Comparison of ENCODE assay signal across 1 cellular context in the genomic region with DNA sequence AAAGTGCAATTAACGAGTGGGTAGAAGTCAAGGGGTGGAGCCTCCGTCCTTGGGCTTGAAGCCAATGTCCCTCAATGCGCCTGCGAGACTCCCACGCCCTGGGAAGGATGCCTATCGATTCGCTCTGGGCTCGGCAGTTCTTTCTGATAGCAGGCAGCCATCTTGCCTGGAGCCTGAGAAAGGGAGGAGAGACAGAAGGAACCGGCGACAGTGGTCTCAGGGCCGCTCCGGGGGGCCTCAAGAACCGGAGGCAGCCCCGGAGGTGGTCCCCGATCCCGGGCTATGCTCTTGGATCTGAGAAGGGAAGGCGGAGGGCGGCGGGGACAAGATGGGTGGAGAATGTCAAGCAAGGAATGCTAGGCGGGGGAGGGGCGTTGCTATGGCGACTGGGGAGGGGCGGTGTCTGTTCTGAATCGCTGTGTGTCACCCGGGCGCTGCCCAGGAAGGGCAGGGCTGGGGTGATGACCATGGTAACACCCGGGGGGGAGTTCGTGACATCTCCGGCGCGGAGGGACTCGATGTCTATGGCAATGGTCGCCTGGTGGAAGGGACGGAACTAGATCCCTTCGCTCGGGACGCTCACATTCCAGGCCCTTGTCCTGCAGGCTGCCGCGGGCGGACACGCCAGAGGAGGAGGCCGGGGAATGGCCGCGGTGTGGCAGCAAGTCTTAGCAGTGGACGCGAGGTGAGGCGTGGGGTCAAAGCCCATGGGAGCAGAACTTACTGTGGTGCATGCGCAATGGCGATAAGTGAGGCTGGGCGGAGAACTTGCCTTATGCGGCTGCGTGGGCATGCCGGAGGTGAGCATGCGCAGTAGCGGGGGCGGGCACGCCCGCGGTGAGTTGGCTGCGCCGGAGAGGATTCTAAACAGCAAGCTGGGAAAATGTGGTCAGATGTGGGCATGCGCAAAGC.
A peak's percentile ranks its signal among the peaks of the same experiment; 100 is the strongest.
TF ChIP-seq lines count a peak whose summit lies in the region.

WDR13 (plus strand) TSS at position 140 of the 912 bp plus-strand sequence; CDS start at position 645, 505 bp downstream.

TF ChIP-seq in HepG2, 621 proteins besides CTCF, POLR2A, EP300 and RAD21 (continued from another document and continues in another):
- no peak for TF ChIP-seq SYNCRIP (IDR thresholded peaks at IDR 0.05; ENCODE audit: insufficient read depth, low read depth, low read length)
- TF ChIP-seq RBM22 (optimal IDR thresholded peaks at IDR 0.05; ENCODE audit: low read length): no peak
- no peak for TF ChIP-seq NCOA5 (CRISPR knock-in tag; IDR thresholded peaks at IDR 0.05)
- no peak for TF ChIP-seq ZNF572 (CRISPR knock-in tag; IDR thresholded peaks at IDR 0.05)
- TF ChIP-seq SIN3B (IDR thresholded peaks at IDR 0.05; ENCODE audit: low read length): no peak
- no peak for TF ChIP-seq TOE1 (CRISPR knock-in tag; IDR thresholded peaks at IDR 0.05)
- TF ChIP-seq ZBTB49 (CRISPR knock-in tag; IDR thresholded peaks at IDR 0.05; ENCODE audit: borderline replicate concordance): no peak
- peak; percentile 10; the same call in 1 of the 2 replicates for TF ChIP-seq ZNF563 (CRISPR knock-in tag; IDR thresholded peaks at IDR 0.05)
- no peak for TF ChIP-seq KDM5B (CRISPR knock-in tag; IDR thresholded peaks at IDR 0.05; ENCODE audit: borderline replicate concordance)
- TF ChIP-seq, protein P1, sequence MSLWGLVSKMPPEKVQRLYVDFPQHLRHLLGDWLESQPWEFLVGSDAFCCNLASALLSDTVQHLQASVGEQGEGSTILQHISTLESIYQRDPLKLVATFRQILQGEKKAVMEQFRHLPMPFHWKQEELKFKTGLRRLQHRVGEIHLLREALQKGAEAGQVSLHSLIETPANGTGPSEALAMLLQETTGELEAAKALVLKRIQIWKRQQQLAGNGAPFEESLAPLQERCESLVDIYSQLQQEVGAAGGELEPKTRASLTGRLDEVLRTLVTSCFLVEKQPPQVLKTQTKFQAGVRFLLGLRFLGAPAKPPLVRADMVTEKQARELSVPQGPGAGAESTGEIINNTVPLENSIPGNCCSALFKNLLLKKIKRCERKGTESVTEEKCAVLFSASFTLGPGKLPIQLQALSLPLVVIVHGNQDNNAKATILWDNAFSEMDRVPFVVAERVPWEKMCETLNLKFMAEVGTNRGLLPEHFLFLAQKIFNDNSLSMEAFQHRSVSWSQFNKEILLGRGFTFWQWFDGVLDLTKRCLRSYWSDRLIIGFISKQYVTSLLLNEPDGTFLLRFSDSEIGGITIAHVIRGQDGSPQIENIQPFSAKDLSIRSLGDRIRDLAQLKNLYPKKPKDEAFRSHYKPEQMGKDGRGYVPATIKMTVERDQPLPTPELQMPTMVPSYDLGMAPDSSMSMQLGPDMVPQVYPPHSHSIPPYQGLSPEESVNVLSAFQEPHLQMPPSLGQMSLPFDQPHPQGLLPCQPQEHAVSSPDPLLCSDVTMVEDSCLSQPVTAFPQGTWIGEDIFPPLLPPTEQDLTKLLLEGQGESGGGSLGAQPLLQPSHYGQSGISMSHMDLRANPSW (CRISPR knock-in tag; IDR thresholded peaks at IDR 0.05; ENCODE audit: borderline replicate concordance): no peak
- no peak for TF ChIP-seq RFX5 (IDR thresholded peaks at IDR 0.05; ENCODE audit: low read depth, low read length)
- no peak for TF ChIP-seq JUN (CRISPR knock-in tag; IDR thresholded peaks at IDR 0.05)
- TF ChIP-seq XRCC5 (optimal IDR thresholded peaks at IDR 0.05; ENCODE audit: low read length): peak; percentile 84
- no peak for TF ChIP-seq ZNF607 (CRISPR knock-in tag; IDR thresholded peaks at IDR 0.05; ENCODE audit: borderline replicate concordance)
- no peak for TF ChIP-seq GFI1 (CRISPR knock-in tag; IDR thresholded peaks at IDR 0.05; ENCODE audit: borderline replicate concordance)
- TF ChIP-seq NR2F1 (CRISPR knock-in tag; IDR thresholded peaks at IDR 0.05): peak in 1 of 2 experiments; percentile 37; a peak in 2 of 4 replicates
- TF ChIP-seq KLF13 (CRISPR knock-in tag; IDR thresholded peaks at IDR 0.05): no peak
- TF ChIP-seq IRF2 (CRISPR knock-in tag; IDR thresholded peaks at IDR 0.05): 0 out of 2 replicates have a peak, but pooled peaks have one; percentile 36
- no peak; the same call in 1 of the 2 replicates for TF ChIP-seq BORCS8-MEF2B (CRISPR knock-in tag; IDR thresholded peaks at IDR 0.05)
- peak; percentile 76; the same call in 1 of the 2 replicates for TF ChIP-seq KDM5A (IDR thresholded peaks at IDR 0.05; ENCODE audit: borderline replicate concordance, low read length)
- TF ChIP-seq ZNF280D (CRISPR knock-in tag; IDR thresholded peaks at IDR 0.05): no peak
- no peak for TF ChIP-seq HOXA7 (CRISPR knock-in tag; IDR thresholded peaks at IDR 0.05)
- TF ChIP-seq, protein P2, sequence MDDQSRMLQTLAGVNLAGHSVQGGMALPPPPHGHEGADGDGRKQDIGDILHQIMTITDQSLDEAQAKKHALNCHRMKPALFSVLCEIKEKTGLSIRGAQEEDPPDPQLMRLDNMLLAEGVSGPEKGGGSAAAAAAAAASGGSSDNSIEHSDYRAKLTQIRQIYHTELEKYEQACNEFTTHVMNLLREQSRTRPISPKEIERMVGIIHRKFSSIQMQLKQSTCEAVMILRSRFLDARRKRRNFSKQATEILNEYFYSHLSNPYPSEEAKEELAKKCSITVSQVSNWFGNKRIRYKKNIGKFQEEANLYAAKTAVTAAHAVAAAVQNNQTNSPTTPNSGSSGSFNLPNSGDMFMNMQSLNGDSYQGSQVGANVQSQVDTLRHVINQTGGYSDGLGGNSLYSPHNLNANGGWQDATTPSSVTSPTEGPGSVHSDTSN (CRISPR knock-in tag; IDR thresholded peaks at IDR 0.05; ENCODE audit: borderline replicate concordance): no peak
- TF ChIP-seq PRMT3 (CRISPR knock-in tag; IDR thresholded peaks at IDR 0.05; ENCODE audit: borderline replicate concordance, low read depth): no peak
- TF ChIP-seq HMG20B (CRISPR knock-in tag; conservative IDR thresholded peaks at IDR 0.05): no peak
- TF ChIP-seq, protein P3, sequence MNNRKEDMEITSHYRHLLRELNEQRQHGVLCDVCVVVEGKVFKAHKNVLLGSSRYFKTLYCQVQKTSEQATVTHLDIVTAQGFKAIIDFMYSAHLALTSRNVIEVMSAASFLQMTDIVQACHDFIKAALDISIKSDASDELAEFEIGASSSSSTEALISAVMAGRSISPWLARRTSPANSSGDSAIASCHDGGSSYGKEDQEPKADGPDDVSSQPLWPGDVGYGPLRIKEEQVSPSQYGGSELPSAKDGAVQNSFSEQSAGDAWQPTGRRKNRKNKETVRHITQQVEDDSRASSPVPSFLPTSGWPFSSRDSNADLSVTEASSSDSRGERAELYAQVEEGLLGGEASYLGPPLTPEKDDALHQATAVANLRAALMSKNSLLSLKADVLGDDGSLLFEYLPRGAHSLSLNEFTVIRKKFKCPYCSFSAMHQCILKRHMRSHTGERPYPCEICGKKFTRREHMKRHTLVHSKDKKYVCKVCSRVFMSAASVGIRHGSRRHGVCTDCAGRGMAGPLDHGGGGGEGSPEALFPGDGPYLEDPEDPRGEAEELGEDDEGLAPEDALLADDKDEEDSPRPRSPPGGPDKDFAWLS (CRISPR knock-in tag; IDR thresholded peaks at IDR 0.05; ENCODE audit: borderline replicate concordance): no peak
- no peak for TF ChIP-seq ZNF883 (CRISPR knock-in tag; IDR thresholded peaks at IDR 0.05; ENCODE audit: not compliant biosample characterization)
- no peak for TF ChIP-seq EZH2 (conservative IDR thresholded peaks at IDR 0.05; ENCODE audit: low read depth, low read length)
- TF ChIP-seq FOSL2 (CRISPR knock-in tag; IDR thresholded peaks at IDR 0.05): no peak
- TF ChIP-seq NCOA2 (CRISPR knock-in tag; IDR thresholded peaks at IDR 0.05): no peak
- no peak for TF ChIP-seq ELF4 (CRISPR knock-in tag; IDR thresholded peaks at IDR 0.05; ENCODE audit: borderline replicate concordance)
- TF ChIP-seq, protein P4, sequence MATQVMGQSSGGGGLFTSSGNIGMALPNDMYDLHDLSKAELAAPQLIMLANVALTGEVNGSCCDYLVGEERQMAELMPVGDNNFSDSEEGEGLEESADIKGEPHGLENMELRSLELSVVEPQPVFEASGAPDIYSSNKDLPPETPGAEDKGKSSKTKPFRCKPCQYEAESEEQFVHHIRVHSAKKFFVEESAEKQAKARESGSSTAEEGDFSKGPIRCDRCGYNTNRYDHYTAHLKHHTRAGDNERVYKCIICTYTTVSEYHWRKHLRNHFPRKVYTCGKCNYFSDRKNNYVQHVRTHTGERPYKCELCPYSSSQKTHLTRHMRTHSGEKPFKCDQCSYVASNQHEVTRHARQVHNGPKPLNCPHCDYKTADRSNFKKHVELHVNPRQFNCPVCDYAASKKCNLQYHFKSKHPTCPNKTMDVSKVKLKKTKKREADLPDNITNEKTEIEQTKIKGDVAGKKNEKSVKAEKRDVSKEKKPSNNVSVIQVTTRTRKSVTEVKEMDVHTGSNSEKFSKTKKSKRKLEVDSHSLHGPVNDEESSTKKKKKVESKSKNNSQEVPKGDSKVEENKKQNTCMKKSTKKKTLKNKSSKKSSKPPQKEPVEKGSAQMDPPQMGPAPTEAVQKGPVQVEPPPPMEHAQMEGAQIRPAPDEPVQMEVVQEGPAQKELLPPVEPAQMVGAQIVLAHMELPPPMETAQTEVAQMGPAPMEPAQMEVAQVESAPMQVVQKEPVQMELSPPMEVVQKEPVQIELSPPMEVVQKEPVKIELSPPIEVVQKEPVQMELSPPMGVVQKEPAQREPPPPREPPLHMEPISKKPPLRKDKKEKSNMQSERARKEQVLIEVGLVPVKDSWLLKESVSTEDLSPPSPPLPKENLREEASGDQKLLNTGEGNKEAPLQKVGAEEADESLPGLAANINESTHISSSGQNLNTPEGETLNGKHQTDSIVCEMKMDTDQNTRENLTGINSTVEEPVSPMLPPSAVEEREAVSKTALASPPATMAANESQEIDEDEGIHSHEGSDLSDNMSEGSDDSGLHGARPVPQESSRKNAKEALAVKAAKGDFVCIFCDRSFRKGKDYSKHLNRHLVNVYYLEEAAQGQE (IDR thresholded peaks at IDR 0.05; ENCODE audit: borderline replicate concordance in 1 of 2, low read depth in 1 of 2, low read length in 2 of 2): no peak
- TF ChIP-seq MEIS2 (CRISPR knock-in tag; IDR thresholded peaks at IDR 0.05): no peak
- no peak for TF ChIP-seq BRCA1 (CRISPR knock-in tag; IDR thresholded peaks at IDR 0.05)
